ENCODE assay signal across 1 cellular context in genomic region chr12:71702590-71702989, GRCh38.
TF ChIP-seq lines count a peak whose summit lies in the region.

No MANE protein-coding gene starts in this region.

TF ChIP-seq in IMR-90, 13 proteins besides CTCF, POLR2A, EP300 and RAD21 (continued from another document):
- TF ChIP-seq USF2 (IDR thresholded peaks at IDR 0.05; ENCODE audit: low read depth, low read length) = no peak
- no peak for TF ChIP-seq CHD1 (IDR thresholded peaks at IDR 0.05; ENCODE audit: low read depth, low read length)
- no peak for TF ChIP-seq MXI1 (IDR thresholded peaks at IDR 0.05; ENCODE audit: borderline replicate concordance, low read depth, low read length)
- no peak for TF ChIP-seq ELK1 (IDR thresholded peaks at IDR 0.05; ENCODE audit: borderline replicate concordance, low read depth, low read length)
- TF ChIP-seq RCOR1 (IDR thresholded peaks at IDR 0.05; ENCODE audit: insufficient replicate concordance, low read length) = no peak
- no peak for TF ChIP-seq MAFK (IDR thresholded peaks at IDR 0.05; ENCODE audit: low read depth, low read length)
- no peak for TF ChIP-seq RFX5 (IDR thresholded peaks at IDR 0.05; ENCODE audit: low read depth, low read length)
TF ChIP-seq in IMR-90: peak in this region for 0.
